ENCODE assay signal across 15 cellular contexts in the genomic region with DNA sequence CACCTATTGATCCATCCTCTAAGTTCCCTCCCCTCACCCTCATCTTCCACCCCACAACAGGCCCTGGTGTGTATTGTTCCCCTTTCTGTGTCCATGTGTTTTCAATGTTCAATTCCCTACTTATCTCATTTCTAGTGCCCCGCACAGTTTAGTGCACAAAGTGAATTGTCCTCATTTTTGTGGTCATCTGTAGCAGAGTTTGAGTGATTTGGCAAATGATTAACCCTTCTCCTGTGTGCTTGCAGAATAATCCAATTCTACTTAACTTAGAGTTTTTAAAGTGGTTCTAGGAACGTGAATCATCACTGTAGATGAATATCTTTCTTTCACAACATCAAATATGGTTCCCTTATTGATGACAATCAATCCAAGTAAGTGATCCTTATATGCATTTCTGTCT. TPM values are rescaled to one million over a fixed set of nuclear protein-coding genes. Genes with fewer than 3 reads are reported as not detected.
"Had no signal": no experiment of that assay in that cellular context is flagged by ENCODE, and none has a peak within 500 bp of the region (broad histone marks: within the 10 kb centered on the region; RNA-seq: fewer than 3 reads in every experiment).

No MANE protein-coding gene starts in this region.

- H3K27ac ChIP-seq: esophagus muscularis mucosa, foreskin keratinocyte, ovary, VCaP had no signal

- H3K4me1 Mint-ChIP-seq: activated CD4-positive, alpha-beta T cell treated with anti-CD3 and anti-CD28 coated beads for 36 hours had no signal

- H3K27ac Mint-ChIP-seq: activated CD4-positive, alpha-beta T cell treated with anti-CD3 and anti-CD28 coated beads for 36 hours; activated CD8-positive, alpha-beta T cell treated with anti-CD3 and anti-CD28 coated beads, Interleukin-2, amount 10 ng/mL, durations not matched to agents 7 days and 5 days; brain had no signal

- H3K36me3 ChIP-seq: esophagus muscularis mucosa, ovary had no signal

- H3K9me3 ChIP-seq: esophagus muscularis mucosa, ovary had no signal

- ATAC-seq: activated CD4-positive, alpha-beta T cell treated with anti-CD3 and anti-CD28 coated beads for 36 hours; activated CD8-positive, alpha-beta T cell treated with anti-CD3 and anti-CD28 coated beads, Interleukin-2, amount 10 ng/mL, durations not matched to agents 7 days and 5 days; foreskin keratinocyte had no signal

- DNase-seq: activated CD4-positive, alpha-beta T cell treated with anti-CD3 and anti-CD28 coated beads for 36 hours; activated CD8-positive, alpha-beta memory T cell treated with anti-CD3 and anti-CD28 coated beads, Interleukin-2, amount 50 U/mL, for 48 hours; activated CD8-positive, alpha-beta T cell treated with anti-CD3 and anti-CD28 coated beads, Interleukin-2, amount 10 ng/mL, durations not matched to agents 7 days and 5 days; cerebellar nuclear complex; foreskin keratinocyte; head of caudate nucleus; islet precursor cell; ovary; small intestine; T-helper 1 cell had no signal

- FAIRE-seq: small intestine had no signal

- H3K4me1 ChIP-seq: foreskin keratinocyte had no signal

- H3K4me3 ChIP-seq: esophagus muscularis mucosa, ovary had no signal

- H3K36me3 Mint-ChIP-seq: brain had no signal

- H3K27me3 ChIP-seq: ovary had no signal

- H3K4me3 Mint-ChIP-seq: activated CD4-positive, alpha-beta T cell treated with anti-CD3 and anti-CD28 coated beads for 36 hours; activated CD8-positive, alpha-beta T cell treated with anti-CD3 and anti-CD28 coated beads, Interleukin-2, amount 10 ng/mL, durations not matched to agents 7 days and 5 days; brain; neural crest cell had no signal

RNA-seq across cellular contexts. Expression of gene HAPLN1, which starts 6.3 kb away (rescaled TPM):
- total RNA-seq: activated CD4-positive, alpha-beta T cell treated with anti-CD3 and anti-CD28 coated beads for 36 hours; activated CD8-positive, alpha-beta T cell treated with anti-CD3 and anti-CD28 coated beads, Interleukin-2, amount 10 ng/mL, durations not matched to agents 7 days and 5 days; dermis microvascular lymphatic vessel endothelial cell; foreskin keratinocyte; ovary had no signal
- polyA plus RNA-seq: foreskin keratinocyte had no signal
